Comparison of ENCODE assay signal across 1 cellular context in genomic region chr12:57744194-57744776, GRCh38.
A peak's percentile ranks its signal among the peaks of the same experiment; 100 is the strongest.
TF ChIP-seq lines count a peak whose summit lies in the region.

No MANE protein-coding gene starts in this region.

TF ChIP-seq in K562, 482 proteins besides CTCF, POLR2A, EP300 and RAD21 (continues in another document):
- TF ChIP-seq E2F8 (IDR thresholded peaks at IDR 0.05; ENCODE audit: low read depth, partially characterized antibody) (peak; percentile 43), MAZ (CRISPR knock-in tag; conservative IDR thresholded peaks at IDR 0.05 in 1 of 2, IDR thresholded peaks at IDR 0.05 in 1 of 2) (no peak; a peak in 2 of 4 replicates), HCFC1 (IDR thresholded peaks at IDR 0.05; ENCODE audit: low read depth, low read length) (no peak), DLX4 (CRISPR knock-in tag; IDR thresholded peaks at IDR 0.05) (no peak), ZEB2 (IDR thresholded peaks at IDR 0.05) (no peak), ZNF717 (CRISPR knock-in tag; IDR thresholded peaks at IDR 0.05) (no peak), PRMT5 (CRISPR knock-in tag; IDR thresholded peaks at IDR 0.05) (no peak), BRF2 (IDR thresholded peaks at IDR 0.05; ENCODE audit: borderline replicate concordance, insufficient read depth, insufficient read length) (no peak), MCM7 (IDR thresholded peaks at IDR 0.05) (no peak), E2F5 (CRISPR knock-in tag; IDR thresholded peaks at IDR 0.05) (no peak; the same call in 1 of the 2 replicates), NCOR1 (IDR thresholded peaks at IDR 0.05) (no peak), KLF13 (tag; IDR thresholded peaks at IDR 0.05; ENCODE audit: borderline replicate concordance, low read depth) (0 out of 2 replicates have a peak, but pooled peaks have one; percentile 41), NUFIP1 (IDR thresholded peaks at IDR 0.05; ENCODE audit: partially characterized antibody) (no peak), PHF21A (IDR thresholded peaks at IDR 0.05; ENCODE audit: borderline replicate concordance, low read depth) (no peak), USF2 (CRISPR knock-in tag; IDR thresholded peaks at IDR 0.05) (no peak), KHSRP (IDR thresholded peaks at IDR 0.05) (peak; percentile 93), CBX1 (IDR thresholded peaks at IDR 0.05; ENCODE audit: low read depth) (no peak), BRCA1 (IDR thresholded peaks at IDR 0.05) (no peak), BRCA1 (CRISPR knock-in tag; IDR thresholded peaks at IDR 0.05) (no peak), KDM2B (CRISPR knock-in tag; IDR thresholded peaks at IDR 0.05) (no peak), MBD2 (IDR thresholded peaks at IDR 0.05; ENCODE audit: borderline replicate concordance, low read depth) (no peak), GATAD2B (IDR thresholded peaks at IDR 0.05; ENCODE audit: borderline replicate concordance) (no peak), ZNF444 (CRISPR knock-in tag; IDR thresholded peaks at IDR 0.05) (no peak), ZNF449 (CRISPR knock-in tag; IDR thresholded peaks at IDR 0.05) (no peak), ZC3H11A (IDR thresholded peaks at IDR 0.05; ENCODE audit: low read depth, low read length) (no peak), TOE1 (IDR thresholded peaks at IDR 0.05; ENCODE audit: borderline replicate concordance) (no peak), TOE1 (CRISPR knock-in tag; IDR thresholded peaks at IDR 0.05; ENCODE audit: borderline replicate concordance, low read depth) (peak; percentile 91; the same call in 1 of the 2 replicates), FOXA1 (IDR thresholded peaks at IDR 0.05; ENCODE audit: borderline replicate concordance) (no peak), ZNF165 (CRISPR knock-in tag; IDR thresholded peaks at IDR 0.05; ENCODE audit: borderline replicate concordance) (no peak), ZC3H8 (IDR thresholded peaks at IDR 0.05) (no peak), KDM4B (IDR thresholded peaks at IDR 0.05; ENCODE audit: borderline replicate concordance in 2 of 2, low read depth in 1 of 2) (no peak), ZNF253 (CRISPR knock-in tag; conservative IDR thresholded peaks at IDR 0.05) (no peak), ZNF655 (CRISPR knock-in tag; IDR thresholded peaks at IDR 0.05) (no peak), CAMTA2 (CRISPR knock-in tag; conservative IDR thresholded peaks at IDR 0.05) (no peak), RBM17 (IDR thresholded peaks at IDR 0.05; ENCODE audit: borderline replicate concordance, low read depth, low read length) (no peak), CHD1 (IDR thresholded peaks at IDR 0.05; ENCODE audit: low read length) (no peak), LCOR (CRISPR knock-in tag; IDR thresholded peaks at IDR 0.05) (no peak), MTF1 (CRISPR knock-in tag; IDR thresholded peaks at IDR 0.05; ENCODE audit: borderline replicate concordance) (no peak), CEBPG (CRISPR knock-in tag; IDR thresholded peaks at IDR 0.05) (peak; percentile 87), CEBPG (tag; conservative IDR thresholded peaks at IDR 0.05 in 1 of 2, IDR thresholded peaks at IDR 0.05 in 1 of 2) (peak; percentile 98), NFIX (CRISPR knock-in tag; IDR thresholded peaks at IDR 0.05; ENCODE audit: low read depth) (no peak), FOXJ3 (CRISPR knock-in tag; IDR thresholded peaks at IDR 0.05) (no peak), SRF (CRISPR knock-in tag; IDR thresholded peaks at IDR 0.05) (no peak), DMBX1 (CRISPR knock-in tag; IDR thresholded peaks at IDR 0.05; ENCODE audit: borderline replicate concordance) (no peak), TAF9B (IDR thresholded peaks at IDR 0.05; ENCODE audit: partially characterized antibody) (no peak), ZSCAN32 (CRISPR knock-in tag; IDR thresholded peaks at IDR 0.05) (no peak; the same call in 1 of the 2 replicates), CTCFL (IDR thresholded peaks at IDR 0.05; ENCODE audit: borderline replicate concordance, insufficient read depth, low read depth, low read length, poor library complexity, severe bottlenecking) (no peak), E2F1 (CRISPR knock-in tag; IDR thresholded peaks at IDR 0.05) (0 out of 2 replicates have a peak, but pooled peaks have one; percentile 27), SUPT5H (IDR thresholded peaks at IDR 0.05) (no peak), U2AF2 (optimal IDR thresholded peaks at IDR 0.05; ENCODE audit: low read depth, low read length) (no peak), CBFA2T2 (conservative IDR thresholded peaks at IDR 0.05) (no peak), TRIM25 (IDR thresholded peaks at IDR 0.05; ENCODE audit: borderline replicate concordance) (no peak), ELF2 (CRISPR knock-in tag; IDR thresholded peaks at IDR 0.05) (no peak), ZNF140 (CRISPR knock-in tag; IDR thresholded peaks at IDR 0.05) (no peak)
